Comparison of ENCODE assay signal across 8 cellular contexts in the genomic region with DNA sequence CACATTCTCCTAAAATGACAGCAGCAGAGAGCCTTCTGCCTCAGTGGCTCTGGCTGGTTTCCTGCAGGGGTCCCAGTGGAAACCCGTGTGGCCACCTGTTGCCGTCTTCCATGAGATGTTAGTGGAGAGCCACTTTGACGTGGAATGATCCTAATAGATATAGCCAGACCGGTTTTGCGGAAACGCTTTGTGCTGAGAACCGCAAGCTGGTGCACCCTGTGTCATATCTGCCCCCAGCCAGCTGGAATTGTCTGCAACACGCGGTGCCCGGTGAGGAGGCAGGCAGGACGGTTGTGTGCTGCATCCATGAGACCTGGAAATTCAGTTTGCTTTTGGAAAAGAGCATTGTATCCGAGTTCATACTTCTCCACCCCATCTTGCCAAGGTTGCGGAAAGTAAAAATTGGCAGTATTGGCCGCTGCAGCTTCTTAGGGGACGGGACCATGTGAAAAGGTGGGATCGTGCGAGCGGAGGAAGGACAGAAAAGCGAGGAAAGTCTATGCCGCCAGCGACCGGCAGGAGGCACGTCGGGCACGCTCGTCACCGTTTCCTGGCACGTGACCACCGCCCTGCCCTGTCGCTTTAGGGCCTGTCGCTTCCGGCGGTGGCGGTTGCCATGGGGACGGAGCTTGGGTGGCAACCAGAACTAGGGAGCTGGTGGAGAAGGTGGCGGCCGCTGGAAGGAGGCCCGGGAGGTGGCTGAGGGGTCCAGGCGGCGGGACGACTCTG. TPM values are rescaled to one million over a fixed set of nuclear protein-coding genes. Genes with fewer than 3 reads are reported as not detected.
DNase-seq lines count a peak whose midpoint lies in the region; ATAC-seq and TF ChIP-seq lines count a peak whose summit lies in the region.

A gene with protein sequence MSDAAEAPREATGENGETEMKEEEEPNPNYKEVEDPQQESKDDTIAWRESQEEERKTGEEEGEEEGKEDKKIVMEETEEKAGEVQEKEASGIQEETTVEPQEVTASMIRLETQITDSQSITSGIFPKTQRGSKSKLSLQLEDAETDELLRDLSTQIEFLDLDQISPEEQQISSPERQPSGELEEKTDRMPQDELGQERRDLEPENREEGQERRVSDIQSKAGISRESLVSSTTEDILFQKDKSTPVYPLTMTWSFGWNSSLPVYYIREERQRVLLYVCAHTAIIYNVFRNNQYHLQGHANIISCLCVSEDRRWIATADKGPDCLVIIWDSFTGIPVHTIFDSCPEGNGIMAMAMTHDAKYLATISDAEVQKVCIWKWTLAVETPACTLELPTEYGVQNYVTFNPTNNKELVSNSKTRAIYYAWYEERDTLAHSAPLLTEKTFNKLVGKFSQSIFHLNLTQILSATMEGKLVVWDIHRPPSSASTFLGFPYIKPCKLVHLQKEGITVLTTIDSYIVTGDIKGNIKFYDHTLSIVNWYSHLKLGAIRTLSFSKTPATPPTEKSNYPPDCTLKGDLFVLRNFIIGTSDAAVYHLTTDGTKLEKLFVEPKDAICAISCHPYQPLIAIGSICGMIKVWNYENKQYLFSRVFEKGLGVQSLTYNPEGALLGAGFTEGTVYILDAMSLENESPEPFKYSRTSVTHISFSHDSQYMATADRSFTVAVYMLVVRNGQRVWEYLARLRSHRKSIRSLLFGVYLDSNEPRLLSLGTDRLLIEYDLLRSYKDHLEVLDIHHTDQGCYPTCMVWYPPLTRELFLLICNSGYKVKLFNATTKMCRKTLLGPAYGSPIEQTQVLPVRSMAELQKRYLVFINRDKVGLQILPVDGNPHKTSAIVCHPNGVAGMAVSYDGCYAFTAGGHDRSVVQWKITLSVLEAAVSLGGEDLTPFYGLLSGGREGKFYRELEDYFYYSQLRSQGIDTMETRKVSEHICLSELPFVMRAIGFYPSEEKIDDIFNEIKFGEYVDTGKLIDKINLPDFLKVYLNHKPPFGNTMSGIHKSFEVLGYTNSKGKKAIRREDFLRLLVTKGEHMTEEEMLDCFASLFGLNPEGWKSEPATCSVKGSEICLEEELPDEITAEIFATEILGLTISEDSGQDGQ (plus strand): TSS at position 643 of the 729 bp plus-strand sequence. CDS start 2,714 bp downstream, outside the sequence.

- peak within 1 kb of the TSS; percentile 69 for H3K4me2 ChIP-seq in SU-DHL-6 (ENCODE audit: low read depth, low read length, poor library complexity, severe bottlenecking)

- H3K4me3 ChIP-seq in SU-DHL-6 (ENCODE audit: insufficient read depth, low read length, poor library complexity, severe bottlenecking), result peak within 1 kb of the TSS; percentile 59
- H3K4me3 ChIP-seq in right cardiac atrium (ENCODE audit: low read length), result peak within 1 kb of the TSS; percentile 46
- peak within 1 kb of the TSS; percentile 71 for H3K4me3 ChIP-seq in rectal smooth muscle tissue (ENCODE audit: low read length)
- H3K4me3 ChIP-seq in uterus, result no peak within 1 kb of the TSS

- peak within 1 kb of the TSS; percentile 86 for H3K27ac ChIP-seq in SU-DHL-6 (ENCODE audit: low read depth, low read length)
- no peak within 1 kb of the TSS for H3K27ac ChIP-seq in right cardiac atrium (ENCODE audit: low read length)
- no peak within 1 kb of the TSS for H3K27ac ChIP-seq in rectal smooth muscle tissue (ENCODE audit: low read depth, low read length)
- H3K27ac ChIP-seq in uterus, result no peak within 1 kb of the TSS

- H3K4me1 ChIP-seq in right cardiac atrium (ENCODE audit: control insufficient read depth, insufficient read depth, low read length) (no peaks in the 10 kb centered on the region), rectal smooth muscle tissue (ENCODE audit: control insufficient read depth, insufficient read depth, low read length) (no peaks in the 10 kb centered on the region), uterus (no peaks in the 10 kb centered on the region)

- H3K9me3 ChIP-seq in SU-DHL-6 (ENCODE audit: insufficient read depth, low read length) (no peaks in the 10 kb centered on the region), right cardiac atrium (ENCODE audit: control insufficient read depth, low read length) (no peaks in the 10 kb centered on the region), uterus (no peaks in the 10 kb centered on the region)

- no peaks in the 10 kb centered on the region for H4K20me1 ChIP-seq in SU-DHL-6 (ENCODE audit: low read depth, low read length)

- intact Hi-C loops in right cardiac atrium (cut with DNase I) (loop anchor here in 1 of 4 donors (10.0 kb wide), 1 partner anchor 207 kb away; no protein-coding TSS in a partner anchor), uterus (cut with DNase I; ENCODE audit: low total_unique reads) (no loop called here)

- H3K9ac ChIP-seq in SU-DHL-6 (ENCODE audit: low read length) (peak within 1 kb of the TSS; percentile 65), rectal smooth muscle tissue (ENCODE audit: low read length) (peak within 1 kb of the TSS; percentile 11)

- H3F3A ChIP-seq in SU-DHL-6 (ENCODE audit: insufficient read depth), result peaks cover 31% of the 10 kb centered on the region

- peak; percentile 87 for ATAC-seq in GM21515 (IDR thresholded peaks at IDR 0.05; ENCODE audit: unreplicated experiment)
- peak; percentile 94 to 96 for ATAC-seq in right cardiac atrium

- H3K9me2 ChIP-seq in SU-DHL-6 (replicated peaks; ENCODE audit: insufficient read depth, low read length), result no peaks in the 10 kb centered on the region

- H3K79me2 ChIP-seq in SU-DHL-6 (ENCODE audit: insufficient read depth, low read length), result no peaks in the 10 kb centered on the region; the same call in 1 of the 2 replicates

- H2AFZ ChIP-seq in SU-DHL-6 (ENCODE audit: low read depth, low read length, severe bottlenecking), result peak within 1 kb of the TSS; percentile 52

- peak; percentile 96 for DNase-seq in DMS 273 (lab: John Stamatoyannopoulos, UW; ENCODE audit: unreplicated experiment)
- DNase-seq in amniotic epithelial cell (ENCODE audit: low read depth), result peak; percentile 53
- peak; percentile 98 to 99 (median 99) for DNase-seq in right cardiac atrium
- peak; percentile 66 to 79 for DNase-seq in uterus

- H3K36me3 ChIP-seq in SU-DHL-6 (ENCODE audit: low read length), result no peaks in the 10 kb centered on the region
- peaks cover 4% of the 10 kb centered on the region for H3K36me3 ChIP-seq in rectal smooth muscle tissue (ENCODE audit: control insufficient read depth, insufficient read depth, low read length)
- no peaks in the 10 kb centered on the region for H3K36me3 ChIP-seq in uterus

- 13% methylated on average over 41 of the region's 41 CpGs for WGBS in right cardiac atrium

- TF ChIP-seq CTCF in LNCAP (IDR thresholded peaks at IDR 0.05) (peak; percentile 34; the same call in 1 of the 2 replicates), SU-DHL-6 (IDR thresholded peaks at IDR 0.05; ENCODE audit: insufficient read depth, low read length, poor library complexity, severe bottlenecking) (peak; percentile 73), uterus (IDR thresholded peaks at IDR 0.05) (peak; percentile 15 to 85 (median 47))

- H3K27me3 ChIP-seq in SU-DHL-6 (ENCODE audit: low read length), result no peaks in the 10 kb centered on the region
- no peaks in the 10 kb centered on the region for H3K27me3 ChIP-seq in right cardiac atrium (ENCODE audit: control insufficient read depth, insufficient read depth)
- no peaks in the 10 kb centered on the region for H3K27me3 ChIP-seq in rectal smooth muscle tissue (ENCODE audit: control insufficient read depth, insufficient read depth, low read length)
- H3K27me3 ChIP-seq in uterus, result no peaks in the 10 kb centered on the region

- TF ChIP-seq POLR2A in uterus (IDR thresholded peaks at IDR 0.05), result no peak

RNA-seq across cellular contexts. Expression of the gene that starts here (rescaled TPM):
- total RNA-seq in right cardiac atrium, result under 1 TPM; 0.61 to 0.91 (median 0.75) TPM
- 0.54 TPM for polyA plus RNA-seq in right cardiac atrium
- total RNA-seq in uterus, result 100 to 1,000 TPM in 1 of 4 donors, 10 to 100 TPM in 2, 1 to 10 TPM in 1; 5.9 to 135 (median 12.7) TPM

Comparison
In these comparisons a context has a peak if more than half of its experiments do, and no peak if none do; other contexts are left out.
1. Peak in DNase-seq, ATAC-seq and H3K4me3 ChIP-seq in right cardiac atrium; RNA of the gene not detected or under 1 TPM.
2. H3K4me3 ChIP-seq: peak in SU-DHL-6 (single experiment) and rectal smooth muscle tissue (single experiment); none in uterus (0 of 2).
3. Peak in every context shown above with its lines, with median percentiles within 50 percentile points of each other: DNase-seq and CTCF ChIP-seq.